9 cellular contexts compared by ENCODE assay signal in genomic region chr2:238820197-238820596, GRCh38. TPM values are rescaled to one million over a fixed set of nuclear protein-coding genes. Genes with fewer than 3 reads are reported as not detected.
"Had no signal": no experiment of that assay in that cellular context is flagged by ENCODE, and none has a peak within 500 bp of the region (broad histone marks: within the 10 kb centered on the region; RNA-seq: fewer than 3 reads in every experiment).

No MANE protein-coding gene starts in this region.

- DNase-seq: H9, HFFc6, KG1 had no signal

- H3K27ac Mint-ChIP-seq: GM23338, H9, HFFc6 had no signal

- H3K36me3 Mint-ChIP-seq: IgD-negative memory B cell had no signal

- H3K4me3 Mint-ChIP-seq: GM23338, H9, HFFc6, IgD-negative memory B cell had no signal

- FAIRE-seq: H1, H54, HepG2 had no signal

- H3K4me3 ChIP-seq: GM23338 had no signal

- H3K4me1 Mint-ChIP-seq: IgD-negative memory B cell had no signal

- H2AFZ ChIP-seq: GM23338 had no signal

- ATAC-seq: GM23338, HepG2 had no signal

- H3K4me2 ChIP-seq: GM23338 had no signal

- H3K27ac ChIP-seq: HL-60 had no signal

RNA-seq across cellular contexts. Expression of gene TWIST2, which starts 27.7 kb away (rescaled TPM):
- polyA plus RNA-seq: IgD-negative memory B cell had no signal
